ENCODE assay signal across 1 cellular context in genomic region chr9:98500337-98500919, GRCh38.
TF ChIP-seq lines count a peak whose summit lies in the region.

No MANE protein-coding gene starts in this region.

TF ChIP-seq in H1, 55 proteins besides CTCF, POLR2A, EP300 and RAD21 (continued from another document):
- TF ChIP-seq ASH2L (IDR thresholded peaks at IDR 0.05; ENCODE audit: low read length) (no peak), FOSL1 (IDR thresholded peaks at IDR 0.05; ENCODE audit: insufficient read depth, low read depth, low read length) (no peak)
TF ChIP-seq in H1: peak in this region for 0.
